8 cellular contexts compared by ENCODE assay signal in the genomic region with DNA sequence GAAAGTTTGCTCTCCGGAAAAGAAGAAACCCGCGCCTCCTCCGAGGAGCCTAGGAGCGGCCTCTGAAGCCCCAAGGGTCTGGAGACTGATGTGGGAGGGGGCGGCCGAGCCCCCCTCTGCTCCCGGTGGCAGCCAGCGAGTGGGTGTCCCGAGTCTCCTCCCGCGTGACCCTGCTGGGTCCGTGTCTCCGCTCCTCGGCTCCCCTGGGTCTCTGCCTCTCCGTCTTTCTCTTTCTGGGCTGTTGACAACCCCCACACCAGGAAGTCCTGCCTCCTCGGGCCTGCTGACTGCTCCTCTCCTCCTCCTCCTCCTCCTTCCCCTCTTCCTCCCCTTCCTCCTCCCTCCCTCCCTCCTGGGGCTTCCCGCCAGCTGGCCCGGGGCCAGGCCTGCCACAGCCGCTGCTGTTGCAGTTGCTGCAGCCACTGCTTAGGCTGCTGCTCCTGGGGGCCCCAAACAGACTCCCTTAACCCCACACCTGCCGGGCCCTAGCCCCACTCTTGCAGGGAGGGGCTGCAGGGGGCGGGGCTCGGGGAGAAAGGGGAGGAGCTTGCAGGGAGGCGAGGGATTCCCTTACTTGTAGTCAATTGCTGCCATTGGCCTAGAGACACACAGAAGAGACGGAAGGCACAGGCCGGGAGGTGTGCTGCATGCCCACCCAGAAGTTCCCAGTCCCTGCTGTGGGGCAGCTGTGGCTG. TPM values are rescaled to one million over a fixed set of nuclear protein-coding genes. Genes with fewer than 3 reads are reported as not detected.
A peak's percentile ranks its signal among the peaks of the same experiment; 100 is the strongest.
DNase-seq lines count a peak whose midpoint lies in the region; ATAC-seq, FAIRE-seq and TF ChIP-seq lines count a peak whose summit lies in the region.

TSS of gene TSC22D4 (minus strand) at position 249 of the 695 bp plus-strand sequence. CDS start 1,176 bp downstream, outside the sequence.

- peaks cover 45% of the 10 kb centered on the region for H3K79me2 ChIP-seq in endothelial cell of umbilical vein (ENCODE audit: control insufficient read depth, insufficient read depth, low read length)

- H2AFZ ChIP-seq in endothelial cell of umbilical vein (ENCODE audit: low read depth, low read length) = peak within 1 kb of the TSS; percentile 85

- CTCF ChIA-PET in endothelial cell of umbilical vein (lab: Charles Lee) = interaction anchor here (0.6 to 7.8 kb wide), 8 partner anchors 10 to 123 kb away, joined by 3 to 70 read pairs (median 7); partner anchors contain the start of gene PCOLCE

- no peaks in the 10 kb centered on the region for H4K20me1 ChIP-seq in endothelial cell of umbilical vein (replicated peaks; ENCODE audit: control insufficient read depth, extremely low read depth, insufficient read depth, low read length)

- H3K36me3 ChIP-seq in endothelial cell of umbilical vein (ENCODE audit: control insufficient read depth in 2 of 2, extremely low read depth in 1 of 2, insufficient read depth in 2 of 2, low read length in 2 of 2) = peaks cover 2 to 5% of the 10 kb centered on the region in 2 experiments

- peaks cover 27% of the 10 kb centered on the region for H3K4me1 ChIP-seq in endothelial cell of umbilical vein (ENCODE audit: control insufficient read depth, extremely low read depth, insufficient read depth, low read length)

- peak; percentile 63 for ATAC-seq in GM21390 (IDR thresholded peaks at IDR 0.05; ENCODE audit: unreplicated experiment)

- DNase-seq in COLO829 (ENCODE audit: low spot score) = peak; percentile 91
- DNase-seq in HuH-7 (ENCODE audit: low spot score) = peak; percentile 97
- peak; percentile 99 for DNase-seq in OCI-M1 (lab: John Stamatoyannopoulos, UW)
- peak; percentile 82 for DNase-seq in activated T-cell treated with anti-CD3 and anti-CD28 coated beads for 1 hour (ENCODE audit: low read depth)
- peak; percentile 90 for DNase-seq in endothelial cell of umbilical vein (ENCODE audit: low read depth, low spot score)
- DNase-seq in midbrain (lab: John Stamatoyannopoulos, UW) = peak; percentile 96
- peak; percentile 77 to 82 for DNase-seq in stimulated activated CD8-positive, alpha-beta memory T cell treated with anti-CD3 and anti-CD28 coated beads, Interleukin-15, amount 100 ng/mL, for 4 hours (ENCODE audit: low read depth in 2 of 2)

- H3K9ac ChIP-seq in endothelial cell of umbilical vein (replicated peaks; ENCODE audit: extremely low read depth, insufficient read depth, low read length) = peak within 1 kb of the TSS; percentile 82

- no TSS peak for BruUV-seq in endothelial cell of umbilical vein (replicated peaks; lab: Mats Ljungman, UMichigan)

- dilution Hi-C loops in endothelial cell of umbilical vein (cut with MboI; ENCODE audit: extremely low pct_ligation_motif_present, low sequenced_read_pairs) = no loop called here

- TF ChIP-seq POLR2A in endothelial cell of umbilical vein (IDR thresholded peaks at IDR 0.05; ENCODE audit: low read depth, low read length) = peak; percentile 94

- H3K4me3 ChIP-seq in endothelial cell of umbilical vein (replicated peaks in 1 of 3; ENCODE audit: insufficient read depth in 1 of 3, low read depth in 1 of 3, low read length in 3 of 3) = peak within 1 kb of the TSS; percentile 91 to 99 (median 91)

- H3K9me1 ChIP-seq in endothelial cell of umbilical vein (replicated peaks; ENCODE audit: control insufficient read depth, extremely low read depth, insufficient read depth, low read length) = no peaks in the 10 kb centered on the region

- POLR2A ChIA-PET in endothelial cell of umbilical vein (lab: Charles Lee) = interaction anchor here (0.8 to 1.2 kb wide), 3 partner anchors 14 to 80 kb away, joined by 3 to 4 read pairs (median 3); partner anchors contain the start of gene ZCWPW1

- H3K27ac ChIP-seq in endothelial cell of umbilical vein (ENCODE audit: insufficient read depth, low read depth, low read length) = peak within 1 kb of the TSS; percentile 35

- intact Hi-C loops in endothelial cell of umbilical vein (cut with micrococcal nuclease) = loop anchor here (1.0 to 2.0 kb wide), 5 partner anchors 50 to 107 kb away; partner anchors contain the start of genes AGFG2, FBXO24, LRCH4 and MEPCE

- H3K9me3 ChIP-seq in endothelial cell of umbilical vein (replicated peaks; ENCODE audit: control insufficient read depth, insufficient read depth, low read length) = no peaks in the 10 kb centered on the region

- peak within 1 kb of the TSS; percentile 78 for H3K4me2 ChIP-seq in endothelial cell of umbilical vein (ENCODE audit: insufficient read depth, low read length)

- H3K27me3 ChIP-seq in endothelial cell of umbilical vein (ENCODE audit: control insufficient read depth in 2 of 2, insufficient read depth in 2 of 2, low read length in 2 of 2) = no peaks in the 10 kb centered on the region

- no peak for TF ChIP-seq CTCF in endothelial cell of umbilical vein (IDR thresholded peaks at IDR 0.05; ENCODE audit: extremely low read depth in 1 of 2, insufficient read depth in 1 of 2, low read depth in 1 of 2, low read length in 2 of 2)

- FAIRE-seq in endothelial cell of umbilical vein (lab: Jason Lieb, UNC) = peak; percentile 90

TF ChIP-seq in endothelial cell of umbilical vein, 7 proteins besides CTCF, POLR2A, EP300 and RAD21:
- TF ChIP-seq GATA2 (IDR thresholded peaks at IDR 0.05; ENCODE audit: insufficient read depth, insufficient read length, low read depth, low read length) = no peak
- TF ChIP-seq POLR2AphosphoS5 (IDR thresholded peaks at IDR 0.05; ENCODE audit: insufficient read depth, low read depth, low read length) = peak; percentile 83

RNA-seq across cellular contexts. Expression of gene TSC22D4, which starts in this region (rescaled TPM):
- 66.3 and 84.4 TPM in 2 replicates for total RNA-seq in endothelial cell of umbilical vein
- polyA plus RNA-seq in endothelial cell of umbilical vein = 40.1 and 52.5 TPM in 2 replicates
- polyA plus RNA-seq in endothelial cell of umbilical vein (2011; cell fraction: cytosol; rRNA removed) = 30.4 and 41.3 TPM in 2 replicates
- 34.7 and 40.8 TPM in 2 replicates for polyA plus RNA-seq in endothelial cell of umbilical vein (2011; cell fraction: nucleus; rRNA removed)
- polyA plus RNA-seq in endothelial cell of umbilical vein (2012) = 37.8 and 44.8 TPM in 2 replicates
- polyA minus RNA-seq in endothelial cell of umbilical vein = 18.3 and 20.1 TPM in 2 replicates
- polyA minus RNA-seq in endothelial cell of umbilical vein (2011; cell fraction: cytosol; rRNA and poly(A)+ RNA removed) = 22.2 TPM
- 9.5 and 17.6 TPM in 2 replicates for polyA minus RNA-seq in endothelial cell of umbilical vein (2011; cell fraction: nucleus; rRNA and poly(A)+ RNA removed)

Comparison
In these comparisons a context has a peak if more than half of its experiments do, and no peak if none do; other contexts are left out.
1. Peak in every context shown above with its lines: DNase-seq, ATAC-seq, H3K4me3 ChIP-seq and H3K27ac ChIP-seq.